1 cellular context compared by ENCODE assay signal in the genomic region with DNA sequence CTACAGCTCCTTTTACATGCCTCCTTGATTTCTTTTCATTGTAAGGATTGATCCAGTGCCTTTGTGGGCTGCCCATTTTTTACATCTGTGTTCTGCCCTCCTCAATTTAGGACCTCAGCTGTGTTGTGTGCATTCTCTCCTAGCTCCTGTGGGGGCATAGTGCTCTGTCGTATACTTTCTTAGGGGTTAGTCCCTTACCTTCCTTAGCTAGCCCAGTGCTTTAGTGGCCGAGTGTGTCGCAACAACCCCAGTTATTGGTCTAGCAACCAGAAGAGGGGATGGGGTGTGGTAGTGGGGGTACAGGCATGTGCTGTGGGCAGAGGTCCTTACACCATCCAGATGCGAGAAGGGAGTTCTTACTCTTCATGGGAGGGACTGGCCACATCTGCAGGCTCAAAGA.
TF ChIP-seq lines count a peak whose summit lies in the region.

No MANE protein-coding gene starts in this region.

TF ChIP-seq in GM23338, 12 proteins besides CTCF, POLR2A, EP300 and RAD21 (continued from another document):
- no peak for TF ChIP-seq STAT1 (IDR thresholded peaks at IDR 0.05; ENCODE audit: unreplicated experiment)
- no peak for TF ChIP-seq ZNF114 (CRISPR knock-in tag; IDR thresholded peaks at IDR 0.05)
